Comparison of ENCODE assay signal across 8 cellular contexts in genomic region chr3:69085543-69086132, GRCh38. TPM values are rescaled to one million over a fixed set of nuclear protein-coding genes. Genes with fewer than 3 reads are reported as not detected.
DNase-seq lines count a peak whose midpoint lies in the region; ATAC-seq and TF ChIP-seq lines count a peak whose summit lies in the region.

No MANE protein-coding gene starts in this region.

- peak overlapping the region; percentile 70 for H2AFZ ChIP-seq in hepatocyte

- peaks cover 12% of the 10 kb centered on the region for H4K20me1 ChIP-seq in hepatocyte (ENCODE audit: insufficient read depth, poor library complexity, severe bottlenecking)

- H3K9me2 ChIP-seq in hepatocyte (replicated peaks; ENCODE audit: insufficient read depth) = no peaks in the 10 kb centered on the region

- TF ChIP-seq CTCF in C4-2B (conservative IDR thresholded peaks at IDR 0.05) = no peak
- no peak for TF ChIP-seq CTCF in hepatocyte (IDR thresholded peaks at IDR 0.05; ENCODE audit: poor library complexity)

- peak overlapping the region; percentile 84 for H3K4me3 ChIP-seq in HUES48 (ENCODE audit: low read depth, low read length)
- H3K4me3 ChIP-seq in hepatocyte = peak overlapping the region; percentile 86
- H3K4me3 ChIP-seq in rectal smooth muscle tissue (ENCODE audit: low read length) = peak overlapping the region; percentile 82

- H3K79me2 ChIP-seq in hepatocyte = peaks cover 50% of the 10 kb centered on the region

- no peaks in the 10 kb centered on the region for H3K27me3 ChIP-seq in HUES48 (ENCODE audit: control insufficient read depth, insufficient read depth, low read length)
- no peaks in the 10 kb centered on the region for H3K27me3 ChIP-seq in hepatocyte
- H3K27me3 ChIP-seq in rectal smooth muscle tissue (ENCODE audit: control insufficient read depth, insufficient read depth, low read length) = no peaks in the 10 kb centered on the region

- H3K4me1 ChIP-seq in HUES48 (ENCODE audit: control insufficient read depth, insufficient read depth, low read length) (peaks cover 25% of the 10 kb centered on the region), hepatocyte (ENCODE audit: insufficient read depth) (peaks cover 52% of the 10 kb centered on the region), rectal smooth muscle tissue (ENCODE audit: control insufficient read depth, insufficient read depth, low read length) (peaks cover 20% of the 10 kb centered on the region)

- ATAC-seq in GM19324 (IDR thresholded peaks at IDR 0.05; ENCODE audit: low FRiP score, unreplicated experiment) = no peak
- no peak for ATAC-seq in GM19023 (IDR thresholded peaks at IDR 0.05; ENCODE audit: unreplicated experiment)

- H3K27ac ChIP-seq in C4-2B = peak overlapping the region; percentile 95
- H3K27ac ChIP-seq in HUES48 (ENCODE audit: low read depth, low read length) = peak overlapping the region; percentile 36
- peak overlapping the region; percentile 94 for H3K27ac ChIP-seq in hepatocyte
- H3K27ac ChIP-seq in rectal smooth muscle tissue (ENCODE audit: low read depth, low read length) = peak overlapping the region; percentile 85

- DNase-seq in amygdala (lab: John Stamatoyannopoulos, UW) (peak in 41 of 56 donors; percentile 14 to 76 (median 50)), hepatocyte (ENCODE audit: low spot score) (peak; percentile 25), mucosa of gallbladder (ENCODE audit: low spot score) (no peak)

- H3K9ac ChIP-seq in HUES48 (ENCODE audit: low read depth, low read length) = no peak overlapping the region; the same call in 1 of the 2 replicates
- peak overlapping the region; percentile 72 for H3K9ac ChIP-seq in rectal smooth muscle tissue (ENCODE audit: low read length)

- 8% methylated on average over 10 of the region's 10 CpGs for WGBS in hepatocyte (ENCODE audit: low lambda C conversion rate, missing lambda C conversion rate)

- H3K4me2 ChIP-seq in hepatocyte = peak overlapping the region; percentile 91

- H3K36me3 ChIP-seq in HUES48 (ENCODE audit: control insufficient read depth, insufficient read depth, low read length) = no peaks in the 10 kb centered on the region
- H3K36me3 ChIP-seq in hepatocyte (replicated peaks; ENCODE audit: insufficient read depth, low read depth) = no peaks in the 10 kb centered on the region
- no peaks in the 10 kb centered on the region for H3K36me3 ChIP-seq in rectal smooth muscle tissue (ENCODE audit: control insufficient read depth, insufficient read depth, low read length)

- H3K9me3 ChIP-seq in HUES48 (ENCODE audit: control insufficient read depth, insufficient read depth, low read length) = no peaks in the 10 kb centered on the region
- H3K9me3 ChIP-seq in hepatocyte (ENCODE audit: low read depth) = no peaks in the 10 kb centered on the region

RNA-seq across cellular contexts. Expression of gene ARL6IP5, which starts 0.9 kb away (rescaled TPM):
- 70.4 and 72.2 TPM in 2 replicates for total RNA-seq in hepatocyte
- 103 and 116 TPM in 2 replicates for polyA plus RNA-seq in hepatocyte
- total RNA-seq in mucosa of gallbladder = 125 TPM

RNA-seq across cellular contexts. Expression of gene UBA3, which starts 5.5 kb away (rescaled TPM):
- total RNA-seq in hepatocyte = 59.4 and 59.8 TPM in 2 replicates
- polyA plus RNA-seq in hepatocyte = 43.3 and 58.5 TPM in 2 replicates
- total RNA-seq in mucosa of gallbladder = 59.1 TPM

RNA-seq across cellular contexts. Expression of gene TMF1, which starts 33.5 kb away (rescaled TPM):
- 32.0 and 39.6 TPM in 2 replicates for total RNA-seq in hepatocyte
- 19.5 and 23.8 TPM in 2 replicates for polyA plus RNA-seq in hepatocyte
- 38.4 TPM for total RNA-seq in mucosa of gallbladder

RNA-seq across cellular contexts. Expression of gene LMOD3, which starts 36.8 kb away (rescaled TPM):
- total RNA-seq in hepatocyte (not detected in 2 replicates), mucosa of gallbladder (0.63 TPM)
- not detected in 2 replicates for polyA plus RNA-seq in hepatocyte

Comparison
In these comparisons a context has a peak if more than half of its experiments do, and no peak if none do; other contexts are left out.
1. H3K27ac ChIP-seq: peak in every context shown above with its lines; median percentile 95 in C4-2B; 94 in hepatocyte; 85 in rectal smooth muscle tissue; 36 in HUES48.